ENCODE assay signal across 7 cellular contexts in genomic region chr14:63636094-63636635, GRCh38. TPM values are rescaled to one million over a fixed set of nuclear protein-coding genes. Genes with fewer than 3 reads are reported as not detected.
DNase-seq lines count a peak whose midpoint lies in the region; ATAC-seq and TF ChIP-seq lines count a peak whose summit lies in the region.
"Not testable (repeated sequence)": the region's sequence is repeated elsewhere in the genome, so short reads cannot be mapped to it uniquely, and the experiment has no call there.

No MANE protein-coding gene starts in this region.

- TF ChIP-seq RAD21 in IMR-90 (IDR thresholded peaks at IDR 0.05; ENCODE audit: low read length) = not testable (repeated sequence)

- H2BK15ac ChIP-seq in IMR-90 (ENCODE audit: low read depth, low read length) = not testable (repeated sequence)

- H2BK5ac ChIP-seq in IMR-90 (ENCODE audit: low read depth, low read length, poor library complexity, severe bottlenecking) = not testable (repeated sequence)

- not testable (repeated sequence) for H4K20me1 ChIP-seq in IMR-90 (ENCODE audit: insufficient read depth, low read length)

- not testable (repeated sequence) for TF ChIP-seq POLR2A in IMR-90 (IDR thresholded peaks at IDR 0.05; ENCODE audit: low read depth, low read length)

- not testable (repeated sequence) for H3K27me3 Mint-ChIP-seq in CD8-positive, alpha-beta T cell (ENCODE audit: low read depth); activated CD8-positive, alpha-beta T cell treated with anti-CD3 and anti-CD28 coated beads for 36 hours; memory B cell; stimulated activated naive B cell treated with anti-CD40 and anti-IgM and Interleukin-4, amounts not matched to agents 10 μg/mL and 1 μg/mL and 100 μg/mL, for 72 hours

- dilution Hi-C loops in IMR-90 (cut with HindIII; ENCODE audit: low sequenced_read_pairs, unreplicated experiment) = not testable (repeated sequence)

- H3K14ac ChIP-seq in IMR-90 (replicated peaks; ENCODE audit: low read depth, low read length) = not testable (repeated sequence)

- not testable (repeated sequence) for H2AFZ ChIP-seq in IMR-90 (replicated peaks; ENCODE audit: low read length, poor library complexity)

- not testable (repeated sequence) for H3K56ac ChIP-seq in IMR-90 (ENCODE audit: extremely low read depth, insufficient read depth, low read length)

- not testable (repeated sequence) for H3K27ac ChIP-seq in CD8-positive, alpha-beta T cell (ENCODE audit: low read depth, low read length); IMR-90 (ENCODE audit: insufficient read depth, low read length); brain microvascular endothelial cell

- peaks cover 21% of the 10 kb centered on the region for H3K9me3 Mint-ChIP-seq in CD8-positive, alpha-beta T cell
- H3K9me3 Mint-ChIP-seq in activated CD8-positive, alpha-beta T cell treated with anti-CD3 and anti-CD28 coated beads for 36 hours = peaks cover 17% of the 10 kb centered on the region
- peaks cover 14 to 22% of the 10 kb centered on the region in 2 donors for H3K9me3 Mint-ChIP-seq in activated naive CD4-positive, alpha-beta T cell treated with anti-CD3 and anti-CD28 coated beads, Interleukin-2, amount 50 U/mL, for 72 hours
- not testable (repeated sequence) for H3K9me3 Mint-ChIP-seq in memory B cell
- H3K9me3 Mint-ChIP-seq in stimulated activated naive B cell treated with anti-CD40 and anti-IgM and Interleukin-4, amounts not matched to agents 10 μg/mL and 1 μg/mL and 100 μg/mL, for 72 hours = peaks cover 10 to 17% of the 10 kb centered on the region in 2 donors

- H3K4me3 Mint-ChIP-seq in CD8-positive, alpha-beta T cell = peak overlapping the region; percentile 22
- H3K4me3 Mint-ChIP-seq in activated CD8-positive, alpha-beta T cell treated with anti-CD3 and anti-CD28 coated beads for 36 hours; memory B cell; stimulated activated naive B cell treated with anti-CD40 and anti-IgM and Interleukin-4, amounts not matched to agents 10 μg/mL and 1 μg/mL and 100 μg/mL, for 72 hours: not testable (repeated sequence)

- not testable (repeated sequence) for H4K8ac ChIP-seq in IMR-90 (ENCODE audit: low read depth in 2 of 2, low read length in 2 of 2)

- POLR2A ChIA-PET in CD8-positive, alpha-beta T cell (lab: Charles Lee) = interaction anchor here (1.0 kb wide), 1 partner anchor 14 kb away, joined by 4 read pairs; no protein-coding TSS in a partner anchor
- POLR2A ChIA-PET in IMR-90 (lab: Charles Lee; ENCODE audit: unreplicated experiment); activated CD8-positive, alpha-beta T cell treated with anti-CD3 and anti-CD28 coated beads for 36 hours (lab: Charles Lee): not testable (repeated sequence)

- H3K9me3 ChIP-seq in CD8-positive, alpha-beta T cell (ENCODE audit: low read length); IMR-90 (ENCODE audit: control insufficient read depth, insufficient read depth, low read length): not testable (repeated sequence)

- no CpG with 5 or more reads among the region's 4 CpGs for WGBS in IMR-90 (ENCODE audit: extremely low coverage in 2 of 2, insufficient read length in 1 of 2), 2 experiments

- CTCF ChIA-PET in CD8-positive, alpha-beta T cell (lab: Charles Lee) = interaction anchor here (5.4 kb wide), 1 partner anchor 134 kb away, joined by 126 read pairs; no protein-coding TSS in a partner anchor
- CTCF ChIA-PET in IMR-90 (lab: Yijun Ruan, JAX); activated CD8-positive, alpha-beta T cell treated with anti-CD3 and anti-CD28 coated beads for 36 hours (lab: Charles Lee): not testable (repeated sequence)

- H3K36me3 ChIP-seq in CD8-positive, alpha-beta T cell (ENCODE audit: insufficient read depth, low read length); IMR-90 (ENCODE audit: control insufficient read depth, insufficient read depth, low read length); brain microvascular endothelial cell (replicated peaks): not testable (repeated sequence)

- BruUV-seq in IMR-90 (replicated peaks; lab: Mats Ljungman, UMichigan) = not testable (repeated sequence)

- not testable (repeated sequence) for H3K4me3 ChIP-seq in CD8-positive, alpha-beta T cell (ENCODE audit: low read depth, low read length); IMR-90 (ENCODE audit: insufficient read depth, low read depth, low read length); brain microvascular endothelial cell (ENCODE audit: low read depth, low read length)

- H2BK20ac ChIP-seq in IMR-90 (ENCODE audit: low read depth, low read length) = not testable (repeated sequence)

- intact Hi-C loops in CD8-positive, alpha-beta T cell (cut with DNase I, micrococcal nuclease); activated CD8-positive, alpha-beta T cell treated with anti-CD3 and anti-CD28 coated beads for 36 hours (cut with micrococcal nuclease): not testable (repeated sequence)
- intact Hi-C loops in IMR-90 (cut with micrococcal nuclease) = loop anchor here (1.0 kb wide), 1 partner anchor 92 kb away; no protein-coding TSS in a partner anchor

- peaks cover 23 to 41% of the 10 kb centered on the region in 2 experiments for H3K79me1 ChIP-seq in IMR-90 (ENCODE audit: low read depth in 1 of 2, low read length in 2 of 2)

- not testable (repeated sequence) for H4K5ac ChIP-seq in IMR-90 (ENCODE audit: low read depth, low read length)

- H3K9ac ChIP-seq in IMR-90 (ENCODE audit: low read depth, low read length) = not testable (repeated sequence)

- H3K36me3 Mint-ChIP-seq in CD8-positive, alpha-beta T cell = peaks cover 47% of the 10 kb centered on the region
- peaks cover 51% of the 10 kb centered on the region for H3K36me3 Mint-ChIP-seq in activated CD8-positive, alpha-beta T cell treated with anti-CD3 and anti-CD28 coated beads for 36 hours (ENCODE audit: low read depth)
- peaks cover 27 to 50% of the 10 kb centered on the region in 2 donors for H3K36me3 Mint-ChIP-seq in activated naive CD4-positive, alpha-beta T cell treated with anti-CD3 and anti-CD28 coated beads, Interleukin-2, amount 50 U/mL, for 72 hours
- peaks cover 27% of the 10 kb centered on the region for H3K36me3 Mint-ChIP-seq in memory B cell
- H3K36me3 Mint-ChIP-seq in stimulated activated naive B cell treated with anti-CD40 and anti-IgM and Interleukin-4, amounts not matched to agents 10 μg/mL and 1 μg/mL and 100 μg/mL, for 72 hours = peaks cover 35 to 42% of the 10 kb centered on the region in 2 donors

- not testable (repeated sequence) for ATAC-seq in CD8-positive, alpha-beta T cell; IMR-90 (ENCODE audit: low read depth); activated CD8-positive, alpha-beta T cell treated with anti-CD3 and anti-CD28 coated beads for 36 hours; activated naive CD4-positive, alpha-beta T cell treated with anti-CD3 and anti-CD28 coated beads, Interleukin-2, amount 50 U/mL, for 72 hours; memory B cell (ENCODE audit: low read depth); stimulated activated naive B cell treated with anti-CD40 and anti-IgM and Interleukin-4, amounts not matched to agents 10 μg/mL and 1 μg/mL and 100 μg/mL, for 72 hours (replicated peaks)

- TF ChIP-seq CTCF in CD8-positive, alpha-beta T cell (IDR thresholded peaks at IDR 0.05); IMR-90 (conservative IDR thresholded peaks at IDR 0.05; ENCODE audit: low read depth, low read length); activated CD8-positive, alpha-beta T cell treated with anti-CD3 and anti-CD28 coated beads for 36 hours (IDR thresholded peaks at IDR 0.05); brain microvascular endothelial cell (IDR thresholded peaks at IDR 0.05; ENCODE audit: low read depth, low read length, missing control alignments): not testable (repeated sequence)

- H3K27me3 ChIP-seq in CD8-positive, alpha-beta T cell (ENCODE audit: insufficient read depth, low read length); IMR-90 (ENCODE audit: control insufficient read depth, insufficient read depth, low read length); brain microvascular endothelial cell (replicated peaks): not testable (repeated sequence)

- not testable (repeated sequence) for H3K18ac ChIP-seq in IMR-90 (ENCODE audit: low read depth, low read length)

- not testable (repeated sequence) for H2AK9ac ChIP-seq in IMR-90 (replicated peaks; ENCODE audit: low read depth, low read length, poor library complexity)

- H4K91ac ChIP-seq in IMR-90 (ENCODE audit: insufficient read depth, low read depth, low read length) = not testable (repeated sequence)

- H3K4me1 Mint-ChIP-seq in CD8-positive, alpha-beta T cell (ENCODE audit: low read depth) = peaks cover 67% of the 10 kb centered on the region
- H3K4me1 Mint-ChIP-seq in activated CD8-positive, alpha-beta T cell treated with anti-CD3 and anti-CD28 coated beads for 36 hours (ENCODE audit: low read depth) = peaks cover 63% of the 10 kb centered on the region
- H3K4me1 Mint-ChIP-seq in memory B cell = peaks cover 31% of the 10 kb centered on the region
- H3K4me1 Mint-ChIP-seq in stimulated activated naive B cell treated with anti-CD40 and anti-IgM and Interleukin-4, amounts not matched to agents 10 μg/mL and 1 μg/mL and 100 μg/mL, for 72 hours = peaks cover 27 to 65% of the 10 kb centered on the region in 2 donors

- not testable (repeated sequence) for DNase-seq in CD8-positive, alpha-beta T cell; IMR-90; activated CD8-positive, alpha-beta T cell treated with anti-CD3 and anti-CD28 coated beads for 36 hours; activated naive CD4-positive, alpha-beta T cell treated with anti-CD3 and anti-CD28 coated beads, Interleukin-2, amount 50 U/mL, for 72 hours (ENCODE audit: low spot score in 2 of 2); memory B cell (ENCODE audit: low spot score in 2 of 2); stimulated activated naive B cell treated with anti-CD40 and anti-IgM and Interleukin-4, amounts not matched to agents 10 μg/mL and 1 μg/mL and 100 μg/mL, for 72 hours
- peak; percentile 43 for DNase-seq in brain microvascular endothelial cell

- H3K27ac Mint-ChIP-seq in CD8-positive, alpha-beta T cell = not testable (repeated sequence)
- peak overlapping the region; percentile 44 for H3K27ac Mint-ChIP-seq in activated CD8-positive, alpha-beta T cell treated with anti-CD3 and anti-CD28 coated beads for 36 hours
- peak overlapping the region; percentile 6 to 77 for H3K27ac Mint-ChIP-seq in activated naive CD4-positive, alpha-beta T cell treated with anti-CD3 and anti-CD28 coated beads, Interleukin-2, amount 50 U/mL, for 72 hours
- peak overlapping the region; percentile 58 for H3K27ac Mint-ChIP-seq in memory B cell
- peak overlapping the region; percentile 20 for H3K27ac Mint-ChIP-seq in stimulated activated naive B cell treated with anti-CD40 and anti-IgM and Interleukin-4, amounts not matched to agents 10 μg/mL and 1 μg/mL and 100 μg/mL, for 72 hours

- in situ Hi-C loops in IMR-90 (cut with MboI; ENCODE audit: low sequenced_read_pairs); brain microvascular endothelial cell (cut with HindIII; ENCODE audit: low pct_ligation_motif_present, low sequenced_read_pairs): not testable (repeated sequence)

- not testable (repeated sequence) for H3K23ac ChIP-seq in IMR-90 (ENCODE audit: low read depth, low read length)

- H2AK5ac ChIP-seq in IMR-90 (ENCODE audit: low read depth, low read length) = not testable (repeated sequence)

- not testable (repeated sequence) for H3K9me1 ChIP-seq in IMR-90 (ENCODE audit: insufficient read depth, low read length)

- peaks cover 32% of the 10 kb centered on the region for H3K4me1 ChIP-seq in CD8-positive, alpha-beta T cell (ENCODE audit: insufficient read depth, low read length)
- not testable (repeated sequence) for H3K4me1 ChIP-seq in IMR-90 (ENCODE audit: control insufficient read depth, insufficient read depth, low read length)

- not testable (repeated sequence) for H3K4me2 ChIP-seq in IMR-90 (ENCODE audit: low read depth, low read length)

- H3K4ac ChIP-seq in IMR-90 (ENCODE audit: low read depth, low read length) = not testable (repeated sequence)

- not testable (repeated sequence) for H2BK120ac ChIP-seq in IMR-90 (ENCODE audit: low read depth, low read length)

RNA-seq across cellular contexts. Expression of gene WDR89, which starts 5.5 kb away (rescaled TPM):
- 10 to 100 TPM; 13.6 to 13.7 TPM for total RNA-seq in CD8-positive, alpha-beta T cell
- total RNA-seq in IMR-90 (2012; rRNA removed) = 10.2 and 22.5 TPM in 2 replicates
- 3.2 and 4.3 TPM in 2 replicates for polyA plus RNA-seq in IMR-90 (2012; rRNA removed)
- polyA plus RNA-seq in IMR-90 (2012; cell fraction: cytosol; rRNA removed) = 0.34 and 0.52 TPM in 2 replicates
- 0.18 and 1.6 TPM in 2 replicates for polyA plus RNA-seq in IMR-90 (2012; cell fraction: nucleus; rRNA removed; ENCODE audit: low replicate concordance)
- total RNA-seq in activated CD8-positive, alpha-beta T cell treated with anti-CD3 and anti-CD28 coated beads for 36 hours = 10 to 100 TPM; 30.9 to 33.4 TPM
- 10 to 100 TPM; 23.1 to 26.4 TPM for total RNA-seq in activated naive CD4-positive, alpha-beta T cell treated with anti-CD3 and anti-CD28 coated beads, Interleukin-2, amount 50 U/mL, for 72 hours
